ENCODE assay signal across 1 cellular context in genomic region chr3:142319094-142319493, GRCh38.
TF ChIP-seq lines count a peak whose summit lies in the region.

No MANE protein-coding gene starts in this region.

TF ChIP-seq in SK-N-SH, 30 proteins besides CTCF, POLR2A, EP300 and RAD21 (continued from another document):
- TF ChIP-seq, protein P1, sequence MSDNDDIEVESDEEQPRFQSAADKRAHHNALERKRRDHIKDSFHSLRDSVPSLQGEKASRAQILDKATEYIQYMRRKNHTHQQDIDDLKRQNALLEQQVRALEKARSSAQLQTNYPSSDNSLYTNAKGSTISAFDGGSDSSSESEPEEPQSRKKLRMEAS (IDR thresholded peaks at IDR 0.05; ENCODE audit: low read depth), result no peak
- TF ChIP-seq FOXJ3 (CRISPR knock-in tag; IDR thresholded peaks at IDR 0.05), result no peak
- no peak for TF ChIP-seq TCF12 (IDR thresholded peaks at IDR 0.05)
- peak; percentile 55; the same call in 1 of the 2 replicates for TF ChIP-seq FOSL2 (IDR thresholded peaks at IDR 0.05; ENCODE audit: borderline replicate concordance, low read depth)
- no peak for TF ChIP-seq ELF1 (IDR thresholded peaks at IDR 0.05)
- TF ChIP-seq USF1 (IDR thresholded peaks at IDR 0.05; ENCODE audit: borderline replicate concordance, low read depth), result no peak
- no peak for TF ChIP-seq REST (IDR thresholded peaks at IDR 0.05; ENCODE audit: low read depth, low read length)
